1 cellular context compared by ENCODE assay signal in genomic region chr5:17216974-17217325, GRCh38.
A peak's percentile ranks its signal among the peaks of the same experiment; 100 is the strongest.
TF ChIP-seq lines count a peak whose summit lies in the region.

No MANE protein-coding gene starts in this region.

TF ChIP-seq in HEK293, 187 proteins besides CTCF, POLR2A, EP300 and RAD21 (continued from another document and continues in another):
- TF ChIP-seq, protein P1, sequence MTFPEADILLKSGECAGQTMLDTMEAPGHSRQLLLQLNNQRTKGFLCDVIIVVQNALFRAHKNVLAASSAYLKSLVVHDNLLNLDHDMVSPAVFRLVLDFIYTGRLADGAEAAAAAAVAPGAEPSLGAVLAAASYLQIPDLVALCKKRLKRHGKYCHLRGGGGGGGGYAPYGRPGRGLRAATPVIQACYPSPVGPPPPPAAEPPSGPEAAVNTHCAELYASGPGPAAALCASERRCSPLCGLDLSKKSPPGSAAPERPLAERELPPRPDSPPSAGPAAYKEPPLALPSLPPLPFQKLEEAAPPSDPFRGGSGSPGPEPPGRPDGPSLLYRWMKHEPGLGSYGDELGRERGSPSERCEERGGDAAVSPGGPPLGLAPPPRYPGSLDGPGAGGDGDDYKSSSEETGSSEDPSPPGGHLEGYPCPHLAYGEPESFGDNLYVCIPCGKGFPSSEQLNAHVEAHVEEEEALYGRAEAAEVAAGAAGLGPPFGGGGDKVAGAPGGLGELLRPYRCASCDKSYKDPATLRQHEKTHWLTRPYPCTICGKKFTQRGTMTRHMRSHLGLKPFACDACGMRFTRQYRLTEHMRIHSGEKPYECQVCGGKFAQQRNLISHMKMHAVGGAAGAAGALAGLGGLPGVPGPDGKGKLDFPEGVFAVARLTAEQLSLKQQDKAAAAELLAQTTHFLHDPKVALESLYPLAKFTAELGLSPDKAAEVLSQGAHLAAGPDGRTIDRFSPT (tag by site-specific recombination; IDR thresholded peaks at IDR 0.05), result no peak; the same call in 1 of the 2 replicates
- TF ChIP-seq KLF16 (tag by site-specific recombination; IDR thresholded peaks at IDR 0.05) (no peak), PRDM4 (tag by site-specific recombination; IDR thresholded peaks at IDR 0.05) (peak; percentile 43; the same call in 1 of the 2 replicates), ZNF341 (tag by site-specific recombination; IDR thresholded peaks at IDR 0.05; ENCODE audit: low read depth) (0 out of 2 replicates have a peak, but pooled peaks have one; percentile 19), ZNF112 (tag by site-specific recombination; IDR thresholded peaks at IDR 0.05) (no peak), ZNF623 (tag by site-specific recombination; IDR thresholded peaks at IDR 0.05) (no peak), WT1 (tag by site-specific recombination; IDR thresholded peaks at IDR 0.05) (peak; percentile 14; the same call in 1 of the 2 replicates), ZNF701 (tag by site-specific recombination; IDR thresholded peaks at IDR 0.05) (peak; percentile 85; the same call in 1 of the 2 replicates), ZNF19 (tag by site-specific recombination; IDR thresholded peaks at IDR 0.05; ENCODE audit: low read depth) (no peak), ZNF335 (tag by site-specific recombination; conservative IDR thresholded peaks at IDR 0.05) (no peak), ZNF830 (tag by site-specific recombination; IDR thresholded peaks at IDR 0.05; ENCODE audit: low read depth) (no peak), ZNF239 (tag by site-specific recombination; IDR thresholded peaks at IDR 0.05) (peak; percentile 56; the same call in 1 of the 2 replicates), ZNF398 (tag by site-specific recombination; IDR thresholded peaks at IDR 0.05) (peak; percentile 89), ZNF513 (tag by site-specific recombination; IDR thresholded peaks at IDR 0.05) (no peak), ZNF423 (tag by site-specific recombination; IDR thresholded peaks at IDR 0.05) (0 out of 2 replicates have a peak, but pooled peaks have one; percentile 59), ZNF585B (tag by site-specific recombination; IDR thresholded peaks at IDR 0.05) (no peak), KLF8 (tag by site-specific recombination; IDR thresholded peaks at IDR 0.05) (peak; percentile 95), ZXDB (tag by site-specific recombination; IDR thresholded peaks at IDR 0.05) (peak; percentile 47), ZFP69B (tag by site-specific recombination; IDR thresholded peaks at IDR 0.05) (no peak), ZNF629 (tag by site-specific recombination; IDR thresholded peaks at IDR 0.05) (peak; percentile 10; the same call in 1 of the 2 replicates), ZNF157 (tag by site-specific recombination; IDR thresholded peaks at IDR 0.05) (no peak), ZNF654 (tag by site-specific recombination; IDR thresholded peaks at IDR 0.05; ENCODE audit: low read depth) (peak; percentile 9; the same call in 1 of the 2 replicates), ZNF843 (tag by site-specific recombination; IDR thresholded peaks at IDR 0.05) (0 out of 2 replicates have a peak, but pooled peaks have one; percentile 55), ZNF488 (tag by site-specific recombination; IDR thresholded peaks at IDR 0.05) (0 out of 2 replicates have a peak, but pooled peaks have one; percentile 50), ZFHX2 (tag by site-specific recombination; conservative IDR thresholded peaks at IDR 0.05) (peak; percentile 86), PRDM1 (tag by site-specific recombination; IDR thresholded peaks at IDR 0.05) (peak; percentile 98), KLF1 (tag by site-specific recombination; IDR thresholded peaks at IDR 0.05) (peak; percentile 67), ZNF114 (tag by site-specific recombination; IDR thresholded peaks at IDR 0.05) (no peak), SP7 (tag by site-specific recombination; IDR thresholded peaks at IDR 0.05) (peak; percentile 20), ZNF645 (tag by site-specific recombination; IDR thresholded peaks at IDR 0.05) (no peak; the same call in 1 of the 2 replicates), GLI4 (tag by site-specific recombination; IDR thresholded peaks at IDR 0.05) (peak; percentile 66; the same call in 1 of the 2 replicates), ZNF16 (tag by site-specific recombination; IDR thresholded peaks at IDR 0.05; ENCODE audit: low read depth) (peak; percentile 27; the same call in 1 of the 2 replicates), ZSCAN23 (tag by site-specific recombination; IDR thresholded peaks at IDR 0.05) (peak; percentile 72; the same call in 1 of the 2 replicates), ZNF473 (tag by site-specific recombination; IDR thresholded peaks at IDR 0.05) (no peak)
- TF ChIP-seq, protein P2, sequence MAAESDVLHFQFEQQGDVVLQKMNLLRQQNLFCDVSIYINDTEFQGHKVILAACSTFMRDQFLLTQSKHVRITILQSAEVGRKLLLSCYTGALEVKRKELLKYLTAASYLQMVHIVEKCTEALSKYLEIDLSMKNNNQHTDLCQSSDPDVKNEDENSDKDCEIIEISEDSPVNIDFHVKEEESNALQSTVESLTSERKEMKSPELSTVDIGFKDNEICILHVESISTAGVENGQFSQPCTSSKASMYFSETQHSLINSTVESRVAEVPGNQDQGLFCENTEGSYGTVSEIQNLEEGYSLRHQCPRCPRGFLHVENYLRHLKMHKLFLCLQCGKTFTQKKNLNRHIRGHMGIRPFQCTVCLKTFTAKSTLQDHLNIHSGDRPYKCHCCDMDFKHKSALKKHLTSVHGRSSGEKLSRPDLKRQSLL (tag by site-specific recombination; IDR thresholded peaks at IDR 0.05), result no peak
- TF ChIP-seq, protein P3, sequence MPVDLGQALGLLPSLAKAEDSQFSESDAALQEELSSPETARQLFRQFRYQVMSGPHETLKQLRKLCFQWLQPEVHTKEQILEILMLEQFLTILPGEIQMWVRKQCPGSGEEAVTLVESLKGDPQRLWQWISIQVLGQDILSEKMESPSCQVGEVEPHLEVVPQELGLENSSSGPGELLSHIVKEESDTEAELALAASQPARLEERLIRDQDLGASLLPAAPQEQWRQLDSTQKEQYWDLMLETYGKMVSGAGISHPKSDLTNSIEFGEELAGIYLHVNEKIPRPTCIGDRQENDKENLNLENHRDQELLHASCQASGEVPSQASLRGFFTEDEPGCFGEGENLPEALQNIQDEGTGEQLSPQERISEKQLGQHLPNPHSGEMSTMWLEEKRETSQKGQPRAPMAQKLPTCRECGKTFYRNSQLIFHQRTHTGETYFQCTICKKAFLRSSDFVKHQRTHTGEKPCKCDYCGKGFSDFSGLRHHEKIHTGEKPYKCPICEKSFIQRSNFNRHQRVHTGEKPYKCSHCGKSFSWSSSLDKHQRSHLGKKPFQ (tag by site-specific recombination; IDR thresholded peaks at IDR 0.05), result peak; percentile 58; the same call in 1 of the 2 replicates
- TF ChIP-seq, protein P4, sequence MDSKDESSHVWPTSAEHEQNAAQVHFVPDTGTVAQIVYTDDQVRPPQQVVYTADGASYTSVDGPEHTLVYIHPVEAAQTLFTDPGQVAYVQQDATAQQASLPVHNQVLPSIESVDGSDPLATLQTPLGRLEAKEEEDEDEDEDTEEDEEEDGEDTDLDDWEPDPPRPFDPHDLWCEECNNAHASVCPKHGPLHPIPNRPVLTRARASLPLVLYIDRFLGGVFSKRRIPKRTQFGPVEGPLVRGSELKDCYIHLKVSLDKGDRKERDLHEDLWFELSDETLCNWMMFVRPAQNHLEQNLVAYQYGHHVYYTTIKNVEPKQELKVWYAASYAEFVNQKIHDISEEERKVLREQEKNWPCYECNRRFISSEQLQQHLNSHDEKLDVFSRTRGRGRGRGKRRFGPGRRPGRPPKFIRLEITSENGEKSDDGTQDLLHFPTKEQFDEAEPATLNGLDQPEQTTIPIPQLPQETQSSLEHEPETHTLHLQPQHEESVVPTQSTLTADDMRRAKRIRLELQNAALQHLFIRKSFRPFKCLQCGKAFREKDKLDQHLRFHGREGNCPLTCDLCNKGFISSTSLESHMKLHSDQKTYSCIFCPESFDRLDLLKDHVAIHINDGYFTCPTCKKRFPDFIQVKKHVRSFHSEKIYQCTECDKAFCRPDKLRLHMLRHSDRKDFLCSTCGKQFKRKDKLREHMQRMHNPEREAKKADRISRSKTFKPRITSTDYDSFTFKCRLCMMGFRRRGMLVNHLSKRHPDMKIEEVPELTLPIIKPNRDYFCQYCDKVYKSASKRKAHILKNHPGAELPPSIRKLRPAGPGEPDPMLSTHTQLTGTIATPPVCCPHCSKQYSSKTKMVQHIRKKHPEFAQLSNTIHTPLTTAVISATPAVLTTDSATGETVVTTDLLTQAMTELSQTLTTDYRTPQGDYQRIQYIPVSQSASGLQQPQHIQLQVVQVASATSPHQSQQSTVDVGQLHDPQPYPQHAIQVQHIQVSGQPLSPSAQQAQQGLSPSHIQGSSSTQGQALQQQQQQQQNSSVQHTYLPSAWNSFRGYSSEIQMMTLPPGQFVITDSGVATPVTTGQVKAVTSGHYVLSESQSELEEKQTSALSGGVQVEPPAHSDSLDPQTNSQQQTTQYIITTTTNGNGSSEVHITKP (tag by site-specific recombination; IDR thresholded peaks at IDR 0.05), result peak; percentile 85
- TF ChIP-seq, protein P5, sequence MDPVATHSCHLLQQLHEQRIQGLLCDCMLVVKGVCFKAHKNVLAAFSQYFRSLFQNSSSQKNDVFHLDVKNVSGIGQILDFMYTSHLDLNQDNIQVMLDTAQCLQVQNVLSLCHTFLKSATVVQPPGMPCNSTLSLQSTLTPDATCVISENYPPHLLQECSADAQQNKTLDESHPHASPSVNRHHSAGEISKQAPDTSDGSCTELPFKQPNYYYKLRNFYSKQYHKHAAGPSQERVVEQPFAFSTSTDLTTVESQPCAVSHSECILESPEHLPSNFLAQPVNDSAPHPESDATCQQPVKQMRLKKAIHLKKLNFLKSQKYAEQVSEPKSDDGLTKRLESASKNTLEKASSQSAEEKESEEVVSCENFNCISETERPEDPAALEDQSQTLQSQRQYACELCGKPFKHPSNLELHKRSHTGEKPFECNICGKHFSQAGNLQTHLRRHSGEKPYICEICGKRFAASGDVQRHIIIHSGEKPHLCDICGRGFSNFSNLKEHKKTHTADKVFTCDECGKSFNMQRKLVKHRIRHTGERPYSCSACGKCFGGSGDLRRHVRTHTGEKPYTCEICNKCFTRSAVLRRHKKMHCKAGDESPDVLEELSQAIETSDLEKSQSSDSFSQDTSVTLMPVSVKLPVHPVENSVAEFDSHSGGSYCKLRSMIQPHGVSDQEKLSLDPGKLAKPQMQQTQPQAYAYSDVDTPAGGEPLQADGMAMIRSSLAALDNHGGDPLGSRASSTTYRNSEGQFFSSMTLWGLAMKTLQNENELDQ (tag by site-specific recombination; IDR thresholded peaks at IDR 0.05; ENCODE audit: low read depth), result no peak
